In the genomic region with DNA sequence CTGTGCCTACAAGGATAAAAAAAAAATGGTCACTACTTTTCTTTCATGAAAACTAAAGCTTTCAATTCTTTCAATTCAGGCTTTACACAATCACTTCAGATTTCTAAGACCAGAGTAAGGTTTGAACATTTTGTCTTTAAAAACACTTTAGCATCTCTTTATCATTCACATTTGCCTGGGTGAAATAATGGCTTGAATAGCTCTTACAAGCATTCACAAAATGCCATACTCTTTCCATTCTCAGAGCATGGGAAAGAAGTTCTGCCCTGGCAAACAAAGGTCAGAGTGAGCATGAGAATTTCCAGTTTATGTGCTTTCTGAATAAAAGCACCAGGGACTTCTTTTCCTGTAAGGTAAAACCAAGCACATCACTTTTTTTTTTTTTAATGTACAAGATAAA, we compare ENCODE assay signal across 19 cellular contexts.
A peak's percentile ranks its signal among the peaks of the same experiment; 100 is the strongest.
DNase-seq lines count a peak whose midpoint lies in the region; ATAC-seq lines count a peak whose summit lies in the region.
"Had no signal": no experiment of that assay in that cellular context is flagged by ENCODE, and none has a peak within 500 bp of the region (broad histone marks: within the 10 kb centered on the region; RNA-seq: fewer than 3 reads in every experiment).

No MANE protein-coding gene starts in this region.

- peak overlapping the region; percentile 10 for H3K4me3 Mint-ChIP-seq in T-helper 1 cell treated with Interleukin-12 subunit alpha and Interleukin-12 subunit beta and Interleukin-4 antibody, amounts not matched to agents 30 μg/mL and 1 μg/mL, for 36 hours
- H3K4me3 Mint-ChIP-seq in activated naive CD4-positive, alpha-beta T cell treated with anti-CD3 and anti-CD28 coated beads, Interleukin-2, amount 50 U/mL, for 24 hours: no peak overlapping the region
- H3K4me3 Mint-ChIP-seq in activated naive CD8-positive, alpha-beta T cell: no peak overlapping the region
- H3K4me3 Mint-ChIP-seq in naive thymus-derived CD4-positive, alpha-beta T cell: peak overlapping the region in 5 of 10 donors; percentile 23 to 50 (median 43)
- H3K4me3 Mint-ChIP-seq in stimulated activated effector memory CD8-positive, alpha-beta T cell treated with anti-CD3 and anti-CD28 coated beads, Interleukin-12 subunit alpha, Interleukin-12 subunit beta, amount 100 ng/mL, for 72 hours: no peak overlapping the region
- H3K4me3 Mint-ChIP-seq: H9 had no signal

- no peaks in the 10 kb centered on the region for H3K9me3 ChIP-seq in naive thymus-derived CD4-positive, alpha-beta T cell (ENCODE audit: control insufficient read depth in 2 of 3, low read length in 3 of 3)
- H3K9me3 ChIP-seq: BLaER1 treated with 17β-estradiol and CSF1 and Interleukin-3, amounts not matched to agents 10 nM and 100 nM had no signal

- POLR2A ChIA-PET in naive thymus-derived CD4-positive, alpha-beta T cell (lab: Charles Lee): interaction anchor here (0.7 to 1.6 kb wide), 3 partner anchors 167 to 352 kb away, joined by 3 to 5 read pairs (median 5); a partner anchor contains a TSS

- no peak overlapping the region for H3K4me3 ChIP-seq in naive thymus-derived CD4-positive, alpha-beta T cell (ENCODE audit: low read length)
- H3K4me3 ChIP-seq: BLaER1 treated with 17β-estradiol and CSF1 and Interleukin-3, amounts not matched to agents 10 nM and 100 nM had no signal

- no peak for ATAC-seq in naive thymus-derived CD4-positive, alpha-beta T cell
- no peak for ATAC-seq in stimulated activated effector memory CD8-positive, alpha-beta T cell treated with anti-CD3 and anti-CD28 coated beads, Interleukin-12 subunit alpha, Interleukin-12 subunit beta, amount 100 ng/mL, for 72 hours
- no peak for ATAC-seq in Right ventricle myocardium superior (ENCODE audit: poor library complexity)
- ATAC-seq: Panc1 had no signal

- CTCF ChIA-PET in naive thymus-derived CD4-positive, alpha-beta T cell (lab: Charles Lee): interaction anchor here (0.6 to 2.2 kb wide), 3 partner anchors 18 to 212 kb away, joined by 3 to 9 read pairs (median 4); no protein-coding TSS in a partner anchor

- DNase-seq in T-helper 1 cell: no peak
- DNase-seq in activated naive CD4-positive, alpha-beta T cell treated with Interleukin-2 at 50 U/mL for 16 hours: no peak
- no peak for DNase-seq in naive thymus-derived CD4-positive, alpha-beta T cell
- DNase-seq in stimulated activated effector memory CD8-positive, alpha-beta T cell treated with anti-CD3 and anti-CD28 coated beads, Interleukin-12 subunit alpha, Interleukin-12 subunit beta, amount 100 ng/mL, for 72 hours (ENCODE audit: low spot score in 2 of 2): no peak
- no peak for DNase-seq in Right ventricle myocardium superior
- DNase-seq: COR-L47, H9, Karpas-422, MM.1S, NCI-H1092 treated with DMSO at 0.1 percent for 48 hours, NCI-H2107, NCI-H226, NCI-H524 treated with DMSO at 0.1 percent for 48 hours had no signal

- H3K4me1 ChIP-seq in naive thymus-derived CD4-positive, alpha-beta T cell (ENCODE audit: control insufficient read depth in 2 of 2, insufficient read depth in 2 of 2, low read length in 2 of 2): peaks cover 5 to 21% of the 10 kb centered on the region in 2 donors

- no peaks in the 10 kb centered on the region for H3K27me3 Mint-ChIP-seq in T-helper 1 cell treated with Interleukin-12 subunit alpha and Interleukin-12 subunit beta and Interleukin-4 antibody, amounts not matched to agents 30 μg/mL and 1 μg/mL, for 36 hours (ENCODE audit: low read depth)
- H3K27me3 Mint-ChIP-seq in activated naive CD4-positive, alpha-beta T cell treated with anti-CD3 and anti-CD28 coated beads, Interleukin-2, amount 50 U/mL, for 24 hours: no peaks in the 10 kb centered on the region
- H3K27me3 Mint-ChIP-seq in activated naive CD8-positive, alpha-beta T cell: no peaks in the 10 kb centered on the region
- H3K27me3 Mint-ChIP-seq in naive thymus-derived CD4-positive, alpha-beta T cell: no peaks in the 10 kb centered on the region

- intact Hi-C loops in naive thymus-derived CD4-positive, alpha-beta T cell (cut with micrococcal nuclease): loop anchor here (5.0 to 10.0 kb wide), 4 partner anchors 35 to 342 kb away; a partner anchor contains a TSS
- intact Hi-C loops in Right ventricle myocardium superior (cut with DNase I): no loop called here

- peaks cover 14% of the 10 kb centered on the region for H3K36me3 Mint-ChIP-seq in T-helper 1 cell treated with Interleukin-12 subunit alpha and Interleukin-12 subunit beta and Interleukin-4 antibody, amounts not matched to agents 30 μg/mL and 1 μg/mL, for 36 hours (ENCODE audit: low read depth)
- peaks cover 5% of the 10 kb centered on the region for H3K36me3 Mint-ChIP-seq in activated naive CD4-positive, alpha-beta T cell treated with anti-CD3 and anti-CD28 coated beads, Interleukin-2, amount 50 U/mL, for 24 hours
- H3K36me3 Mint-ChIP-seq in activated naive CD8-positive, alpha-beta T cell: peaks cover under 1% of the 10 kb centered on the region
- H3K36me3 Mint-ChIP-seq in naive thymus-derived CD4-positive, alpha-beta T cell: peaks cover 0 to 4% (median 2%) of the 10 kb centered on the region in 5 donors
- H3K36me3 Mint-ChIP-seq in stimulated activated effector memory CD8-positive, alpha-beta T cell treated with anti-CD3 and anti-CD28 coated beads, Interleukin-12 subunit alpha, Interleukin-12 subunit beta, amount 100 ng/mL, for 72 hours: peaks cover 36% of the 10 kb centered on the region

- H3K9me3 Mint-ChIP-seq in T-helper 1 cell treated with Interleukin-12 subunit alpha and Interleukin-12 subunit beta and Interleukin-4 antibody, amounts not matched to agents 30 μg/mL and 1 μg/mL, for 36 hours: no peaks in the 10 kb centered on the region
- no peaks in the 10 kb centered on the region for H3K9me3 Mint-ChIP-seq in activated naive CD4-positive, alpha-beta T cell treated with anti-CD3 and anti-CD28 coated beads, Interleukin-2, amount 50 U/mL, for 24 hours
- H3K9me3 Mint-ChIP-seq in activated naive CD8-positive, alpha-beta T cell (ENCODE audit: low read depth): no peaks in the 10 kb centered on the region
- H3K9me3 Mint-ChIP-seq in naive thymus-derived CD4-positive, alpha-beta T cell: peaks cover 0 to 2% (median 0%) of the 10 kb centered on the region in 11 donors
- H3K9me3 Mint-ChIP-seq in stimulated activated effector memory CD8-positive, alpha-beta T cell treated with anti-CD3 and anti-CD28 coated beads, Interleukin-12 subunit alpha, Interleukin-12 subunit beta, amount 100 ng/mL, for 72 hours: no peaks in the 10 kb centered on the region

- H3K36me3 ChIP-seq in naive thymus-derived CD4-positive, alpha-beta T cell (ENCODE audit: control insufficient read depth in 2 of 3, insufficient read depth in 3 of 3, low read length in 3 of 3): peaks cover 4% of the 10 kb centered on the region in 3 experiments

- peaks cover 45% of the 10 kb centered on the region for H3K4me1 Mint-ChIP-seq in T-helper 1 cell treated with Interleukin-12 subunit alpha and Interleukin-12 subunit beta and Interleukin-4 antibody, amounts not matched to agents 30 μg/mL and 1 μg/mL, for 36 hours (ENCODE audit: low read depth)
- peaks cover 63% of the 10 kb centered on the region for H3K4me1 Mint-ChIP-seq in activated naive CD4-positive, alpha-beta T cell treated with anti-CD3 and anti-CD28 coated beads, Interleukin-2, amount 50 U/mL, for 24 hours
- H3K4me1 Mint-ChIP-seq in activated naive CD8-positive, alpha-beta T cell (ENCODE audit: low read depth): peaks cover 70% of the 10 kb centered on the region
- peaks cover 14 to 65% (median 59%) of the 10 kb centered on the region in 7 donors for H3K4me1 Mint-ChIP-seq in naive thymus-derived CD4-positive, alpha-beta T cell
- H3K4me1 Mint-ChIP-seq in stimulated activated effector memory CD8-positive, alpha-beta T cell treated with anti-CD3 and anti-CD28 coated beads, Interleukin-12 subunit alpha, Interleukin-12 subunit beta, amount 100 ng/mL, for 72 hours: peaks cover 24% of the 10 kb centered on the region

- peak overlapping the region; percentile 22 for H3K27ac ChIP-seq in naive thymus-derived CD4-positive, alpha-beta T cell (ENCODE audit: low read depth, low read length)
- H3K27ac ChIP-seq: 22Rv1; BLaER1 treated with 17β-estradiol and CSF1 and Interleukin-3, amounts not matched to agents 10 nM and 100 nM had no signal

- H3K27me3 ChIP-seq in naive thymus-derived CD4-positive, alpha-beta T cell (ENCODE audit: control insufficient read depth in 2 of 2, insufficient read depth in 2 of 2, low read length in 2 of 2): no peaks in the 10 kb centered on the region

- H3K27ac Mint-ChIP-seq in T-helper 1 cell treated with Interleukin-12 subunit alpha and Interleukin-12 subunit beta and Interleukin-4 antibody, amounts not matched to agents 30 μg/mL and 1 μg/mL, for 36 hours: peak overlapping the region; percentile 52
- peak overlapping the region; percentile 59 for H3K27ac Mint-ChIP-seq in activated naive CD4-positive, alpha-beta T cell treated with anti-CD3 and anti-CD28 coated beads, Interleukin-2, amount 50 U/mL, for 24 hours
- peak overlapping the region; percentile 73 for H3K27ac Mint-ChIP-seq in activated naive CD8-positive, alpha-beta T cell
- H3K27ac Mint-ChIP-seq in naive thymus-derived CD4-positive, alpha-beta T cell: peak overlapping the region; percentile 18 to 77 (median 56)
- no peak overlapping the region for H3K27ac Mint-ChIP-seq in stimulated activated effector memory CD8-positive, alpha-beta T cell treated with anti-CD3 and anti-CD28 coated beads, Interleukin-12 subunit alpha, Interleukin-12 subunit beta, amount 100 ng/mL, for 72 hours
